ENCODE assay signal across 26 cellular contexts in the genomic region with DNA sequence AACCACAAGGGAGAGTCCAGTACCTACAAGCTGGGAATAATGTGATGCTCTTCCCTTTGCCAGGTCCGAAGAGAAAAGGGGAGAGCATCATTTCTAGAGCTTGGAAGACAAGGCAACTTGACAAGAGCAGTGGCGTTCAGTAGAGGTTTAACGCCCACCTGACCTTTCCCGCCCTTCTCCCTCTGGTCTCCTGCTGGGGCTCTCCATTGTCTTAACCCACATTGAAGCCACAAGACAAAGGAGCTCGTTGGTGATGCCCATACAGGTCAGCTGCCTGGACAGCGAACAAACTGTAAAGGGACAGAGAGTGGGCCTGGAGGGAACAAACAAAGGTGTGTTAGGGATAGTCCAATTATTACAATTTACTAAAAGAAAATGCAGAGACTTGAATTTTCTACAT. TPM values are rescaled to one million over a fixed set of nuclear protein-coding genes. Genes with fewer than 3 reads are reported as not detected.
DNase-seq lines count a peak whose midpoint lies in the region; ATAC-seq and TF ChIP-seq lines count a peak whose summit lies in the region.
"Had no signal": no experiment of that assay in that cellular context is flagged by ENCODE, and none has a peak within 500 bp of the region (broad histone marks: within the 10 kb centered on the region; RNA-seq: fewer than 3 reads in every experiment).

No MANE protein-coding gene starts in this region.

- H2BK120ac ChIP-seq in mesendoderm (ENCODE audit: low read depth, low read length): no peak overlapping the region

- no peaks in the 10 kb centered on the region for H3K4me1 ChIP-seq in mesendoderm (ENCODE audit: control insufficient read depth, low read depth, low read length)
- H3K4me1 ChIP-seq: BE2C had no signal

- intact Hi-C loops in activated CD4-positive, alpha-beta T cell treated with anti-CD3 and anti-CD28 coated beads, Interleukin-2, amount 10 ng/mL, durations not matched to agents 24 days and 14 days (cut with micrococcal nuclease): no loop called here

- no peak overlapping the region for H3K56ac ChIP-seq in mesendoderm (ENCODE audit: low read length)

- no peak overlapping the region for H3K27ac Mint-ChIP-seq in activated CD4-positive, alpha-beta T cell treated with anti-CD3 and anti-CD28 coated beads, Interleukin-2, amount 10 ng/mL, durations not matched to agents 24 days and 14 days
- H3K27ac Mint-ChIP-seq in WTC11: no peak overlapping the region
- H3K27ac Mint-ChIP-seq: CD14-positive monocyte; CD8-positive, alpha-beta memory T cell had no signal

- no peak overlapping the region for H4K5ac ChIP-seq in mesendoderm (ENCODE audit: low read length)

- no peaks in the 10 kb centered on the region for H3K36me3 Mint-ChIP-seq in activated CD4-positive, alpha-beta T cell treated with anti-CD3 and anti-CD28 coated beads, Interleukin-2, amount 10 ng/mL, durations not matched to agents 24 days and 14 days (ENCODE audit: low read depth)
- H3K36me3 Mint-ChIP-seq in WTC11: peaks cover 3% of the 10 kb centered on the region; the same call in 1 of the 2 replicates
- H3K36me3 Mint-ChIP-seq: CD14-positive monocyte; CD8-positive, alpha-beta memory T cell had no signal

- no peak overlapping the region for H3K27ac ChIP-seq in mesendoderm (ENCODE audit: low read depth, low read length)
- H3K27ac ChIP-seq: SK-N-MC had no signal

- no peaks in the 10 kb centered on the region for H3K4me1 Mint-ChIP-seq in activated CD4-positive, alpha-beta T cell treated with anti-CD3 and anti-CD28 coated beads, Interleukin-2, amount 10 ng/mL, durations not matched to agents 24 days and 14 days
- H3K4me1 Mint-ChIP-seq in WTC11: peaks cover 28% of the 10 kb centered on the region
- H3K4me1 Mint-ChIP-seq: CD8-positive, alpha-beta memory T cell had no signal

- no peaks in the 10 kb centered on the region for H3K27me3 ChIP-seq in mesendoderm (ENCODE audit: insufficient read depth, low read length, poor library complexity)
- H3K27me3 ChIP-seq: BE2C had no signal

- H3K18ac ChIP-seq in mesendoderm (ENCODE audit: low read length): no peak overlapping the region

- H2BK15ac ChIP-seq in mesendoderm (replicated peaks; ENCODE audit: low read depth): no peak overlapping the region

- H2AK5ac ChIP-seq in mesendoderm (ENCODE audit: low read length): no peak overlapping the region

- H3K9me3 Mint-ChIP-seq in activated CD4-positive, alpha-beta T cell treated with anti-CD3 and anti-CD28 coated beads, Interleukin-2, amount 10 ng/mL, durations not matched to agents 24 days and 14 days: no peaks in the 10 kb centered on the region
- H3K9me3 Mint-ChIP-seq in WTC11: peaks cover 3% of the 10 kb centered on the region; the same call in 1 of the 2 replicates
- H3K9me3 Mint-ChIP-seq: CD8-positive, alpha-beta memory T cell had no signal

- POLR2A ChIA-PET in WTC11 (lab: Charles Lee): interaction anchor here (0.6 kb wide), 1 partner anchor 185 kb away, joined by 3 read pairs; no protein-coding TSS in a partner anchor

- no peaks in the 10 kb centered on the region for H3K79me2 ChIP-seq in mesendoderm (ENCODE audit: control insufficient read depth, insufficient read depth, low read length)

- no peak overlapping the region for H4K8ac ChIP-seq in mesendoderm (ENCODE audit: low read depth, low read length)

- peak; percentile 20 for DNase-seq in activated CD4-positive, alpha-beta T cell treated with anti-CD3 and anti-CD28 coated beads, Interleukin-2, amount 10 ng/mL, durations not matched to agents 24 days and 14 days
- no peak for DNase-seq in activated CD4-positive, alpha-beta T cell treated with anti-CD3 and anti-CD28 coated beads, Interleukin-2, amount 50 U/mL, for 48 hours
- peak; percentile 34 for DNase-seq in WTC11 (ENCODE audit: low spot score)
- DNase-seq in mesendoderm: peak; percentile 30
- no peak for DNase-seq in foreskin fibroblast
- no peak for DNase-seq in NCI-H82 (lab: John Stamatoyannopoulos, UW)
- DNase-seq: 8988T; ACHN; BE2C; Calu3; CD8-positive, alpha-beta memory T cell; DMS79 treated with DMSO at 0.1 percent for 48 hours; GOT3; Kasumi-1; NCI-H1105; NCI-H1694; NCI-H2029 treated with DMSO at 0.1 percent for 48 hours; NCI-H446 treated with DMSO at 0.1 percent for 48 hours; NCI-H526; SIG-M5 had no signal

- TF ChIP-seq CTCF in WTC11 (IDR thresholded peaks at IDR 0.05): no peak
- TF ChIP-seq CTCF in foreskin fibroblast (IDR thresholded peaks at IDR 0.05; ENCODE audit: low read depth, low read length): no peak

- no peaks in the 10 kb centered on the region for H3K79me1 ChIP-seq in mesendoderm (ENCODE audit: low read length)

- no peak overlapping the region for H3K23ac ChIP-seq in mesendoderm (ENCODE audit: low read length)

- no peaks in the 10 kb centered on the region for H3K36me3 ChIP-seq in mesendoderm (ENCODE audit: control insufficient read depth, insufficient read depth, low read length)
- H3K36me3 ChIP-seq: BE2C had no signal

- H3K4me2 ChIP-seq in mesendoderm (ENCODE audit: low read length): no peak overlapping the region

- H3K9ac ChIP-seq in mesendoderm (ENCODE audit: low read length): no peak overlapping the region

- no CpG with 5 or more reads among the region's 6 CpGs for WGBS in mesendoderm (ENCODE audit: extremely low coverage, insufficient coverage, low lambda C conversion rate)

- H3K4me3 Mint-ChIP-seq in activated CD4-positive, alpha-beta T cell treated with anti-CD3 and anti-CD28 coated beads, Interleukin-2, amount 10 ng/mL, durations not matched to agents 24 days and 14 days: no peak overlapping the region
- H3K4me3 Mint-ChIP-seq in WTC11: no peak overlapping the region
- H3K4me3 Mint-ChIP-seq: CD8-positive, alpha-beta memory T cell had no signal

- ATAC-seq in WTC11: peak; percentile 72
- no peak for ATAC-seq in GM21423 (IDR thresholded peaks at IDR 0.05; ENCODE audit: unreplicated experiment)
- no peak for ATAC-seq in HG03457 (IDR thresholded peaks at IDR 0.05; ENCODE audit: unreplicated experiment)
- ATAC-seq: HepG2, K562 had no signal

- H3K4me3 ChIP-seq in mesendoderm (ENCODE audit: low read length) (no peak overlapping the region), foreskin fibroblast (ENCODE audit: low read depth in 1 of 2, low read length in 2 of 2) (no peak overlapping the region)
- H3K4me3 ChIP-seq: K562 had no signal

- peaks cover 1% of the 10 kb centered on the region for H3K27me3 Mint-ChIP-seq in activated CD4-positive, alpha-beta T cell treated with anti-CD3 and anti-CD28 coated beads, Interleukin-2, amount 10 ng/mL, durations not matched to agents 24 days and 14 days
- H3K27me3 Mint-ChIP-seq in WTC11 (ENCODE audit: low read depth): no peaks in the 10 kb centered on the region; the same call in 1 of the 2 replicates

- H3K4ac ChIP-seq in mesendoderm (ENCODE audit: low read depth, low read length): no peak overlapping the region

- CTCF ChIA-PET in WTC11 (lab: Charles Lee): interaction anchor here (1.0 kb wide), 1 partner anchor 18 kb away, joined by 4 read pairs; no protein-coding TSS in a partner anchor

- H2BK5ac ChIP-seq in mesendoderm (ENCODE audit: low read length): no peak overlapping the region

TF ChIP-seq in WTC11, 78 proteins besides CTCF, POLR2A, EP300 and RAD21:
- TF ChIP-seq, protein P1, sequence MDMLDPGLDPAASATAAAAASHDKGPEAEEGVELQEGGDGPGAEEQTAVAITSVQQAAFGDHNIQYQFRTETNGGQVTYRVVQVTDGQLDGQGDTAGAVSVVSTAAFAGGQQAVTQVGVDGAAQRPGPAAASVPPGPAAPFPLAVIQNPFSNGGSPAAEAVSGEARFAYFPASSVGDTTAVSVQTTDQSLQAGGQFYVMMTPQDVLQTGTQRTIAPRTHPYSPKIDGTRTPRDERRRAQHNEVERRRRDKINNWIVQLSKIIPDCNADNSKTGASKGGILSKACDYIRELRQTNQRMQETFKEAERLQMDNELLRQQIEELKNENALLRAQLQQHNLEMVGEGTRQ (CRISPR knock-in tag; IDR thresholded peaks at IDR 0.05): peak; percentile 40; the same call in 1 of the 2 replicates
- TF ChIP-seq E2F4 (CRISPR knock-in tag; IDR thresholded peaks at IDR 0.05; ENCODE audit: borderline replicate concordance, low read depth): no peak
- TF ChIP-seq, protein P2, sequence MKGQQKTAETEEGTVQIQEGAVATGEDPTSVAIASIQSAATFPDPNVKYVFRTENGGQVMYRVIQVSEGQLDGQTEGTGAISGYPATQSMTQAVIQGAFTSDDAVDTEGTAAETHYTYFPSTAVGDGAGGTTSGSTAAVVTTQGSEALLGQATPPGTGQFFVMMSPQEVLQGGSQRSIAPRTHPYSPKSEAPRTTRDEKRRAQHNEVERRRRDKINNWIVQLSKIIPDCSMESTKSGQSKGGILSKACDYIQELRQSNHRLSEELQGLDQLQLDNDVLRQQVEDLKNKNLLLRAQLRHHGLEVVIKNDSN (CRISPR knock-in tag; IDR thresholded peaks at IDR 0.05): 0 out of 2 replicates have a peak, but pooled peaks have one; percentile 16
- no peak for TF ChIP-seq FOXK1 (CRISPR knock-in tag; IDR thresholded peaks at IDR 0.05)

RNA-seq across cellular contexts. Expression of gene DUT, which starts 13.1 kb away (rescaled TPM):
- total RNA-seq in activated CD4-positive, alpha-beta T cell treated with anti-CD3 and anti-CD28 coated beads, Interleukin-2, amount 10 ng/mL, durations not matched to agents 24 days and 14 days: 259 and 273 TPM in 2 replicates
- total RNA-seq in WTC11 (2021): 195 to 204 TPM (median 195 TPM) in 3 replicates
- 191 TPM for polyA plus RNA-seq in mesendoderm (2013, experiment 1 of 2)
- 190 TPM for polyA plus RNA-seq in mesendoderm (2013, experiment 2 of 2)

Comparison
In these comparisons a context has a peak if more than half of its experiments do, and no peak if none do; other contexts are left out.
1. DNase-seq: peak in activated CD4-positive, alpha-beta T cell treated with anti-CD3 and anti-CD28 coated beads, Interleukin-2, amount 10 ng/mL, durations not matched to agents 24 days and 14 days (single experiment), WTC11 (single experiment) and mesendoderm (single experiment); none in activated CD4-positive, alpha-beta T cell treated with anti-CD3 and anti-CD28 coated beads, Interleukin-2, amount 50 U/mL, for 48 hours (0 of 2), foreskin fibroblast (0 of 2) and NCI-H82 (single experiment).